ENCODE assay signal across 8 cellular contexts in the genomic region with DNA sequence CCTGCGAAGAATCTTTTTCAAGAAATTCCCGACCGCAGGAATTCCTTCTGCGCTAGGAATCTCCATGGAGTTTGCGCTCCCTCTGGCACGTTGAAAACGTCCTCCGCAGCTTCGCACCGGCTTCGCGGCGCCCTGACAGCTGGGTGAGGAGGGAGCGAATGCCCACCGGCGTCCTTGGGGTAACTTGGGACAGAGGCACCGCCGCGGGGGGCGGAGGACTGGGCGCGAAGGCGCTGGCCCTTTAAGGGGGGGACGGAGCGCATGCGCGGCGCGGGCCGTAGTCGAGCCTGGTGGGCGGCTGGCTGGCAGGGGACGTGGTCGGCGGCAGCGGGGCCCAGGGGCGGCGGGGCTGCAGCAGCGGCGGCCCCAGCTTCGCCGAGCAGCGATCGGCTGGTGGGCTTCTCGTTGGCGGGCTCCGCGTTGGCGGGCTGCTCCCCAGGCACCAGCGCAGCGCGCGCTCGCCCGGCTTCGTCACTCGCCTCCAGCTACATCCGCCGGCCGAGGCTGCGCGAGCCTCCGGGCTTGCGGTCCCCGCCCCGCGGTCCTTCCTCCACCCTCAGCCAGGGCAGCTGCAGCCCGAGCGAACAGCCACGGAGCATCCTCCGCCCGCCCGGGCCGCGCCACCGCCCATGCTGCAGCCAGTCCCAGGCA. TPM values are rescaled to one million over a fixed set of nuclear protein-coding genes. Genes with fewer than 3 reads are reported as not detected.
DNase-seq lines count a peak whose midpoint lies in the region; ATAC-seq lines count a peak whose summit lies in the region.

Gene VASH1 (plus strand): TSS at position 271 of the 651 bp plus-strand sequence. CDS start 1,354 bp downstream, outside the sequence.

- H2AFZ ChIP-seq in ACC112 (ENCODE audit: low read length, unreplicated experiment): peak within 1 kb of the TSS; percentile 99

- H3K27me3 ChIP-seq in ACC112 (ENCODE audit: insufficient read depth, low read length): peaks cover 25% of the 10 kb centered on the region; the same call in 1 of the 2 replicates
- H3K27me3 ChIP-seq in esophagus (ENCODE audit: control insufficient read depth in 1 of 2, insufficient read depth in 2 of 2, low read length in 2 of 2): no peaks in the 10 kb centered on the region

- H3K9me3 ChIP-seq in esophagus (ENCODE audit: control insufficient read depth in 2 of 2, insufficient read depth in 1 of 2, low read depth in 1 of 2, low read length in 1 of 2): no peaks in the 10 kb centered on the region

- no peaks in the 10 kb centered on the region for H3K36me3 Mint-ChIP-seq in activated T-cell treated with anti-CD3 and anti-CD28 coated beads, Interleukin-2, amount 50 U/mL, for 4 hours (ENCODE audit: insufficient read depth)

- H3K4me3 ChIP-seq in ACC112 (ENCODE audit: low read depth, low read length) (peak within 1 kb of the TSS; percentile 87), esophagus (ENCODE audit: low read depth in 1 of 2, low read length in 2 of 2) (peak within 1 kb of the TSS; percentile 53 to 74)

- peak; percentile 80 for ATAC-seq in GM18519 (IDR thresholded peaks at IDR 0.05; ENCODE audit: low FRiP score, unreplicated experiment)
- peak; percentile 72 for ATAC-seq in HG03066 (IDR thresholded peaks at IDR 0.05; ENCODE audit: low read depth, unreplicated experiment)
- peak; percentile 85 to 86 for ATAC-seq in activated T-cell treated with anti-CD3 and anti-CD28 coated beads, Interleukin-2, amount 50 U/mL, for 4 hours

- WGBS in esophagus, 2 donors: 1% methylated on average over 47 to 76 of the region's 76 CpGs

- H3K27ac ChIP-seq in ACC112 (ENCODE audit: low read depth, low read length) (no peak within 1 kb of the TSS), esophagus (ENCODE audit: low read depth in 2 of 2, low read length in 1 of 2) (peak within 1 kb of the TSS; percentile 50 to 58)

- H3K4me1 ChIP-seq in ACC112 (ENCODE audit: control insufficient read depth, insufficient read depth, low read length, unreplicated experiment) (peaks cover 10% of the 10 kb centered on the region), esophagus (ENCODE audit: control insufficient read depth in 2 of 2, insufficient read depth in 2 of 2, low read length in 1 of 2) (peaks cover 0 to 3% of the 10 kb centered on the region in 2 donors)

- peak; percentile 87 for DNase-seq in NCI-H69 (lab: John Stamatoyannopoulos, UW)
- DNase-seq in activated T-cell treated with anti-CD3 and anti-CD28 coated beads, Interleukin-2, amount 50 U/mL, for 4 hours: peak; percentile 38
- peak; percentile 61 for DNase-seq in middle frontal gyrus (ENCODE audit: extremely low spot score, low spot score)
- peak; percentile 8 to 31 for DNase-seq in stimulated activated CD8-positive, alpha-beta memory T cell treated with anti-CD3 and anti-CD28 coated beads, Interleukin-4, amount 100 ng/mL, for 4 hours (ENCODE audit: low read depth in 2 of 2, low spot score in 1 of 2)

- H3K9me3 Mint-ChIP-seq in activated T-cell treated with anti-CD3 and anti-CD28 coated beads, Interleukin-2, amount 50 U/mL, for 4 hours: no peaks in the 10 kb centered on the region

- H3K4me1 Mint-ChIP-seq in activated T-cell treated with anti-CD3 and anti-CD28 coated beads, Interleukin-2, amount 50 U/mL, for 4 hours (ENCODE audit: low read depth): peaks cover 16% of the 10 kb centered on the region

- peak within 1 kb of the TSS; percentile 82 for H3K4me3 Mint-ChIP-seq in activated T-cell treated with anti-CD3 and anti-CD28 coated beads, Interleukin-2, amount 50 U/mL, for 4 hours

- peaks cover 21% of the 10 kb centered on the region for H3K27me3 Mint-ChIP-seq in activated T-cell treated with anti-CD3 and anti-CD28 coated beads, Interleukin-2, amount 50 U/mL, for 4 hours (ENCODE audit: low read depth)

- H3K36me3 ChIP-seq in ACC112 (ENCODE audit: insufficient read depth, low read length) (no peaks in the 10 kb centered on the region), esophagus (ENCODE audit: control insufficient read depth in 2 of 2, insufficient read depth in 2 of 2, low read length in 1 of 2) (no peaks in the 10 kb centered on the region)

- no peaks in the 10 kb centered on the region for H3K79me2 ChIP-seq in ACC112 (ENCODE audit: control insufficient read depth, insufficient read depth, low read length, unreplicated experiment)

RNA-seq across cellular contexts. Expression of gene VASH1, which starts in this region (rescaled TPM):
- total RNA-seq in activated T-cell treated with anti-CD3 and anti-CD28 coated beads, Interleukin-2, amount 50 U/mL, for 4 hours: 1 to 10 TPM; 1.8 to 2.6 (median 2.2) TPM
- polyA plus RNA-seq in esophagus: 1 to 10 TPM; 1.9 to 2.4 TPM

Comparison
In these comparisons a context has a peak if more than half of its experiments do, and no peak if none do; other contexts are left out.
1. DNase-seq: peak in every context shown above with its lines; median percentile 87 in NCI-H69; 61 in middle frontal gyrus; 38 in activated T-cell treated with anti-CD3 and anti-CD28 coated beads, Interleukin-2, amount 50 U/mL, for 4 hours; 20 in stimulated activated CD8-positive, alpha-beta memory T cell treated with anti-CD3 and anti-CD28 coated beads, Interleukin-4, amount 100 ng/mL, for 4 hours.